29 cellular contexts compared by ENCODE assay signal in the genomic region with DNA sequence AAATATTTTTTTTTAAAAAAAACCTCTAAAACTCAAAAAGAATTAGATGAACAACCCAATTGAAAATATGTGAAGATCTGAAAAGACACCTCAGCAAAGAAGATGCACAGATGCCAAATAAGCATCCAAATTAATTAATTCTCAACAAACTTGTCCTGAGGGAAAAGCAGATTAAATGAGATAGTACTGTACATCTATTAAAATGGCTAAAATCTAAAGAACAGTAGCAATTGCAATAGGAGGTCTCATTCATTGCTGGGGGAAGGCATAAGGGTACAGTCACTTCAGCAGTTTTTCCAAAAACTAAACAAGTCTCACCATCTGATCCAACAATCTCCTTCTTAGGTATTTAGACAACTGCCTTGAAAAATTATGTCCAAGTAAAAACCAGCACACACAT. TPM values are rescaled to one million over a fixed set of nuclear protein-coding genes. Genes with fewer than 3 reads are reported as not detected.
"Had no signal": no experiment of that assay in that cellular context is flagged by ENCODE, and none has a peak within 500 bp of the region (broad histone marks: within the 10 kb centered on the region; RNA-seq: fewer than 3 reads in every experiment).

No MANE protein-coding gene starts in this region.

- H3K27me3 ChIP-seq: right lobe of liver, testis, vagina had no signal

- H3K27ac Mint-ChIP-seq: naive thymus-derived CD8-positive, alpha-beta T cell; natural killer cell treated with Interleukin-12 subunit alpha and Interleukin-12 subunit beta and Interleukin-15 and Interleukin-18, amount 100 ng/mL, for 72 hours; nephron progenitor cell; progenitor cell of endocrine pancreas; stimulated activated effector memory CD8-positive, alpha-beta T cell treated with anti-CD3 and anti-CD28 coated beads, Interleukin-12 subunit alpha, Interleukin-12 subunit beta, amount 100 ng/mL, for 72 hours; stimulated activated naive B cell treated with anti-CD40 and anti-IgM and Interleukin-4, amounts not matched to agents 10 μg/mL and 1 μg/mL and 100 μg/mL, for 72 hours; stimulated activated naive CD8-positive, alpha-beta T cell treated with anti-CD3 and anti-CD28 coated beads, Interleukin-15, Interleukin-2, amounts not matched to agents 100 ng/mL and 50 ng/mL, for 24 hours had no signal

- H3K36me3 ChIP-seq: neutrophil, pancreas, right lobe of liver, sigmoid colon, suprapubic skin, tibial artery, transverse colon, upper lobe of left lung, vagina had no signal

- H3K9me3 Mint-ChIP-seq: naive thymus-derived CD8-positive, alpha-beta T cell; natural killer cell treated with Interleukin-12 subunit alpha and Interleukin-12 subunit beta and Interleukin-15 and Interleukin-18, amount 100 ng/mL, for 72 hours; nephron progenitor cell; neural crest cell; stimulated activated effector memory CD8-positive, alpha-beta T cell treated with anti-CD3 and anti-CD28 coated beads, Interleukin-12 subunit alpha, Interleukin-12 subunit beta, amount 100 ng/mL, for 72 hours; stimulated activated naive B cell treated with anti-CD40 and anti-IgM and Interleukin-4, amounts not matched to agents 10 μg/mL and 1 μg/mL and 100 μg/mL, for 72 hours; stimulated activated naive CD8-positive, alpha-beta T cell treated with anti-CD3 and anti-CD28 coated beads, Interleukin-15, Interleukin-2, amounts not matched to agents 100 ng/mL and 50 ng/mL, for 24 hours had no signal

- H3K9me3 ChIP-seq: neutrophil, pancreas, psoas muscle, right lobe of liver, sigmoid colon, suprapubic skin, testis, tibial artery, transverse colon, upper lobe of left lung, vagina had no signal

- ATAC-seq: naive thymus-derived CD8-positive, alpha-beta T cell; natural killer cell treated with Interleukin-12 subunit alpha and Interleukin-12 subunit beta and Interleukin-15 and Interleukin-18, amount 100 ng/mL, for 72 hours; pancreas; psoas muscle; right cardiac atrium; right lobe of liver; stimulated activated effector memory CD8-positive, alpha-beta T cell treated with anti-CD3 and anti-CD28 coated beads, Interleukin-12 subunit alpha, Interleukin-12 subunit beta, amount 100 ng/mL, for 72 hours; stimulated activated naive B cell treated with anti-CD40 and anti-IgM and Interleukin-4, amounts not matched to agents 10 μg/mL and 1 μg/mL and 100 μg/mL, for 72 hours had no signal

- DNase-seq: naive thymus-derived CD8-positive, alpha-beta T cell; nephron progenitor cell; nucleus accumbens; pancreas; posterior cingulate gyrus; psoas muscle; right cardiac atrium; right lobe of liver; sigmoid colon; small intestine; stimulated activated CD4-positive, alpha-beta T cell treated with anti-CD3 and anti-CD28 coated beads, Interleukin-15, amount 100 ng/mL, for 24 hours; stimulated activated CD4-positive, alpha-beta T cell treated with anti-CD3 and anti-CD28 coated beads, Interleukin-2, amount 100 ng/mL, for 24 hours; stimulated activated CD4-positive, alpha-beta T cell treated with anti-CD3 and anti-CD28 coated beads, Interleukin-2, amount 100 ng/mL, for 48 hours; stimulated activated CD4-positive, alpha-beta T cell treated with anti-CD3 and anti-CD28 coated beads, Interleukin-4, amount 100 ng/mL, for 24 hours; stimulated activated naive B cell treated with anti-CD40 and anti-IgM and Interleukin-4, amounts not matched to agents 10 μg/mL and 1 μg/mL and 100 μg/mL, for 72 hours; stimulated activated naive CD4-positive, alpha-beta T cell treated with Interleukin-2 at 50 U/mL for 16 hours; substantia nigra; testis; tibial artery; transverse colon; upper lobe of left lung had no signal

- H3K27ac ChIP-seq: neutrophil, pancreas, psoas muscle, right lobe of liver, sigmoid colon, suprapubic skin, testis, tibial artery, transverse colon, upper lobe of left lung, vagina had no signal

- H3K4me1 Mint-ChIP-seq: nephron progenitor cell had no signal

- H3K4me3 Mint-ChIP-seq: naive thymus-derived CD8-positive, alpha-beta T cell; natural killer cell treated with Interleukin-12 subunit alpha and Interleukin-12 subunit beta and Interleukin-15 and Interleukin-18, amount 100 ng/mL, for 72 hours; nephron progenitor cell; neural crest cell; stimulated activated effector memory CD8-positive, alpha-beta T cell treated with anti-CD3 and anti-CD28 coated beads, Interleukin-12 subunit alpha, Interleukin-12 subunit beta, amount 100 ng/mL, for 72 hours; stimulated activated naive B cell treated with anti-CD40 and anti-IgM and Interleukin-4, amounts not matched to agents 10 μg/mL and 1 μg/mL and 100 μg/mL, for 72 hours; stimulated activated naive CD8-positive, alpha-beta T cell treated with anti-CD3 and anti-CD28 coated beads, Interleukin-15, Interleukin-2, amounts not matched to agents 100 ng/mL and 50 ng/mL, for 24 hours had no signal

- H3K4me3 ChIP-seq: pancreas, psoas muscle, right lobe of liver, sigmoid colon, suprapubic skin, testis, tibial artery, transverse colon, upper lobe of left lung, vagina had no signal

- H3K36me3 Mint-ChIP-seq: naive thymus-derived CD8-positive, alpha-beta T cell; natural killer cell treated with Interleukin-12 subunit alpha and Interleukin-12 subunit beta and Interleukin-15 and Interleukin-18, amount 100 ng/mL, for 72 hours; stimulated activated effector memory CD8-positive, alpha-beta T cell treated with anti-CD3 and anti-CD28 coated beads, Interleukin-12 subunit alpha, Interleukin-12 subunit beta, amount 100 ng/mL, for 72 hours; stimulated activated naive B cell treated with anti-CD40 and anti-IgM and Interleukin-4, amounts not matched to agents 10 μg/mL and 1 μg/mL and 100 μg/mL, for 72 hours had no signal

- H3K4me1 ChIP-seq: pancreas, psoas muscle, testis, vagina had no signal

RNA-seq across cellular contexts. Expression of a gene that starts 22.0 kb away (rescaled TPM):
- total RNA-seq: naive thymus-derived CD8-positive, alpha-beta T cell had no signal
